ENCODE assay signal across 8 cellular contexts in genomic region chr1:111448918-111449702, GRCh38. TPM values are rescaled to one million over a fixed set of nuclear protein-coding genes. Genes with fewer than 3 reads are reported as not detected.
A peak's percentile ranks its signal among the peaks of the same experiment; 100 is the strongest.
DNase-seq lines count a peak whose midpoint lies in the region; ATAC-seq, FAIRE-seq and TF ChIP-seq lines count a peak whose summit lies in the region.

Gene ATP5PB (plus strand): TSS chr1:111449464. CDS start chr1:111449542, 78 bp downstream.
Gene WDR77 (minus strand): TSS chr1:111449256. CDS start chr1:111449169, 87 bp downstream.

- no peak for TF ChIP-seq EP300 in H1 (IDR thresholded peaks at IDR 0.05; ENCODE audit: borderline replicate concordance in 1 of 2, low read depth in 2 of 2, low read length in 2 of 2)

- H3K4me3 ChIP-seq in NT2/D1 (ENCODE audit: insufficient read length, low read depth) (peak within 1 kb of the TSS; percentile 97), H1 (ENCODE audit: extremely low read depth in 1 of 4, insufficient read depth in 2 of 4, low read depth in 3 of 4, low read length in 4 of 4) (peak within 1 kb of the TSS; percentile 86 to 100 (median 99))

- H3K4ac ChIP-seq in H1 (replicated peaks; ENCODE audit: insufficient read length, low read depth, low read length), result no peak within 1 kb of the TSS

- peaks cover 35% of the 10 kb centered on the region for H3K36me3 Mint-ChIP-seq in activated CD8-positive, alpha-beta memory T cell treated with anti-CD3 and anti-CD28 coated beads, Interleukin-2, amount 10 ng/mL, durations not matched to agents 7 days and 5 days
- H3K36me3 Mint-ChIP-seq in memory B cell, result peaks cover 22% of the 10 kb centered on the region

- peak within 1 kb of the TSS; percentile 77 for H3K56ac ChIP-seq in H1 (replicated peaks; ENCODE audit: insufficient read length, low read depth, low read length)

- no peak within 1 kb of the TSS for H2BK120ac ChIP-seq in H1 (replicated peaks; ENCODE audit: low read depth, low read length)

- peak; percentile 83 for FAIRE-seq in H1 (lab: Jason Lieb, UNC)

- no peak within 1 kb of the TSS for H3K23ac ChIP-seq in H1 (ENCODE audit: insufficient read length)

- peak within 1 kb of the TSS; percentile 94 for H3K27ac Mint-ChIP-seq in activated CD8-positive, alpha-beta memory T cell treated with anti-CD3 and anti-CD28 coated beads, Interleukin-2, amount 10 ng/mL, durations not matched to agents 7 days and 5 days
- peak within 1 kb of the TSS; percentile 100 for H3K27ac Mint-ChIP-seq in memory B cell

- H3K79me1 ChIP-seq in H1 (ENCODE audit: low read depth, low read length), result peaks cover 4% of the 10 kb centered on the region; the same call in 1 of the 2 replicates

- H3K27ac ChIP-seq in H1 (ENCODE audit: low read depth, low read length), result peak within 1 kb of the TSS; percentile 85

- H3K9ac ChIP-seq in NT2/D1 (ENCODE audit: insufficient read length, low read depth), result peak within 1 kb of the TSS; percentile 95
- peak within 1 kb of the TSS; percentile 90 to 96 (median 94) for H3K9ac ChIP-seq in H1 (replicated peaks in 1 of 4; ENCODE audit: extremely low read depth in 1 of 4, low read depth in 3 of 4, low read length in 3 of 4)

- CTCF ChIA-PET in activated CD8-positive, alpha-beta memory T cell treated with anti-CD3 and anti-CD28 coated beads, Interleukin-2, amount 10 ng/mL, durations not matched to agents 7 days and 5 days (lab: Charles Lee), result interaction anchor here (0.9 to 4.7 kb wide), 10 partner anchors 12 to 306 kb away, joined by 3 to 25 read pairs (median 5); no protein-coding TSS in a partner anchor
- CTCF ChIA-PET in H1 (lab: Charles Lee; ENCODE audit: partially characterized antibody), result interaction anchor here (0.8 to 1.2 kb wide), 3 partner anchors 9 to 220 kb away, joined by 3 to 4 read pairs (median 3); no protein-coding TSS in a partner anchor

- POLR2A ChIA-PET in H1 (lab: Charles Lee; ENCODE audit: partially characterized antibody), result interaction anchor here (0.7 to 3.7 kb wide), 9 partner anchors 9 to 310 kb away, joined by 3 to 36 read pairs (median 4); partner anchors contain the start of genes CEPT1 and DRAM2

- H3K14ac ChIP-seq in H1 (ENCODE audit: insufficient read length), result no peak within 1 kb of the TSS

- H3K23me2 ChIP-seq in H1 (ENCODE audit: low read depth, low read length), result peaks cover 3% of the 10 kb centered on the region

- H3K4me3 Mint-ChIP-seq in activated CD8-positive, alpha-beta memory T cell treated with anti-CD3 and anti-CD28 coated beads, Interleukin-2, amount 10 ng/mL, durations not matched to agents 7 days and 5 days, result peak within 1 kb of the TSS; percentile 98
- H3K4me3 Mint-ChIP-seq in memory B cell, result peak within 1 kb of the TSS; percentile 100

- H3K27me3 ChIP-seq in NT2/D1 (ENCODE audit: insufficient read depth, insufficient read length) (no peaks in the 10 kb centered on the region), H1 (replicated peaks in 1 of 4; ENCODE audit: control insufficient read depth in 3 of 4, extremely low read depth in 1 of 4, insufficient read depth in 3 of 4, low read length in 3 of 4) (no peaks in the 10 kb centered on the region)

- H3K4me1 Mint-ChIP-seq in activated CD8-positive, alpha-beta memory T cell treated with anti-CD3 and anti-CD28 coated beads, Interleukin-2, amount 10 ng/mL, durations not matched to agents 7 days and 5 days, result peaks cover 73% of the 10 kb centered on the region
- H3K4me1 Mint-ChIP-seq in memory B cell, result peaks cover 48% of the 10 kb centered on the region

- no peak for TF ChIP-seq RAD21 in H1 (IDR thresholded peaks at IDR 0.05 in 1 of 2, conservative IDR thresholded peaks at IDR 0.05 in 1 of 2; ENCODE audit: low read depth in 2 of 2, low read length in 2 of 2)

- no peaks in the 10 kb centered on the region for H3K27me3 Mint-ChIP-seq in activated CD8-positive, alpha-beta memory T cell treated with anti-CD3 and anti-CD28 coated beads, Interleukin-2, amount 10 ng/mL, durations not matched to agents 7 days and 5 days
- H3K27me3 Mint-ChIP-seq in memory B cell, result no peaks in the 10 kb centered on the region

- peak within 1 kb of the TSS; percentile 87; the same call in 1 of the 2 replicates for H3K18ac ChIP-seq in H1 (ENCODE audit: extremely low read depth, low read length)

- peak within 1 kb of the TSS; percentile 83 to 95 for H3K4me2 ChIP-seq in H1 (ENCODE audit: insufficient read depth in 1 of 2, low read depth in 2 of 2, low read length in 2 of 2)

- peak within 1 kb of the TSS; percentile 78 for H4K91ac ChIP-seq in H1 (replicated peaks; ENCODE audit: insufficient read length, low read length)

- peaks cover 5 to 69% of the 10 kb centered on the region in 2 experiments for H3K79me2 ChIP-seq in H1 (ENCODE audit: control insufficient read depth in 1 of 2, insufficient read depth in 2 of 2, low read length in 2 of 2)

- H3K9me3 ChIP-seq in NT2/D1 (ENCODE audit: insufficient read depth, low read length), result no peaks in the 10 kb centered on the region
- no peaks in the 10 kb centered on the region for H3K9me3 ChIP-seq in H1 (ENCODE audit: insufficient read depth in 2 of 2, low read depth in 1 of 2, low read length in 1 of 2)

- H2BK15ac ChIP-seq in H1 (ENCODE audit: low read length), result no peak within 1 kb of the TSS

- H2BK5ac ChIP-seq in H1 (ENCODE audit: low read depth, low read length), result peak within 1 kb of the TSS; percentile 89

- peak; percentile 96 for ATAC-seq in GM21381 (IDR thresholded peaks at IDR 0.05; ENCODE audit: unreplicated experiment)
- peak; percentile 96 for ATAC-seq in activated CD8-positive, alpha-beta memory T cell treated with anti-CD3 and anti-CD28 coated beads, Interleukin-2, amount 10 ng/mL, durations not matched to agents 7 days and 5 days
- ATAC-seq in memory B cell (ENCODE audit: low read depth), result peak; percentile 95

- peaks cover 3% of the 10 kb centered on the region for H3K4me1 ChIP-seq in NT2/D1 (ENCODE audit: insufficient read depth, insufficient read length)
- H3K4me1 ChIP-seq in H1 (replicated peaks in 1 of 4; ENCODE audit: control insufficient read depth in 3 of 4, insufficient read depth in 4 of 4, low read length in 3 of 4), result peaks cover 0 to 2% (median 1%) of the 10 kb centered on the region in 4 experiments; a peak in 3 of 7 replicates

- peak within 1 kb of the TSS; percentile 88 for H4K5ac ChIP-seq in H1 (ENCODE audit: insufficient read length, low read depth, low read length)

- no peak for TF ChIP-seq CTCF in H1 (IDR thresholded peaks at IDR 0.05; ENCODE audit: control extremely low read depth in 1 of 3, insufficient read depth in 1 of 3, low read depth in 1 of 3, low read length in 3 of 3)

- H2AK5ac ChIP-seq in H1 (ENCODE audit: low read depth, low read length), result peak within 1 kb of the TSS; percentile 18; the same call in 1 of the 2 replicates

- H2BK20ac ChIP-seq in H1 (ENCODE audit: low read length), result no peak within 1 kb of the TSS

- H3K36me3 ChIP-seq in NT2/D1 (ENCODE audit: insufficient read depth, insufficient read length, low read length) (peaks cover 78% of the 10 kb centered on the region), H1 (ENCODE audit: control insufficient read depth in 2 of 4, insufficient read depth in 4 of 4, low read length in 3 of 4) (peaks cover 9 to 33% (median 11%) of the 10 kb centered on the region in 4 experiments)

- TF ChIP-seq POLR2A in H1 (IDR thresholded peaks at IDR 0.05; ENCODE audit: control extremely low read depth in 1 of 2, low read depth in 2 of 2, low read length in 2 of 2), result peak; percentile 2 to 58; a peak in 2 of 3 replicates

- peak within 1 kb of the TSS; percentile 95 for H2AFZ ChIP-seq in H1 (ENCODE audit: low read length)

- no peaks in the 10 kb centered on the region for H3K9me3 Mint-ChIP-seq in activated CD8-positive, alpha-beta memory T cell treated with anti-CD3 and anti-CD28 coated beads, Interleukin-2, amount 10 ng/mL, durations not matched to agents 7 days and 5 days (ENCODE audit: low read depth)
- H3K9me3 Mint-ChIP-seq in memory B cell, result no peaks in the 10 kb centered on the region

- 3% methylated on average over 43 of the region's 54 CpGs; no CpG with 5 or more reads in 1 of the 2 experiments for WGBS in H1 (ENCODE audit: extremely low coverage in 1 of 2, insufficient coverage in 1 of 2, insufficient read length in 1 of 2, insufficient replicate concordance in 2 of 2, low coverage in 1 of 2, low lambda C conversion rate in 2 of 2, missing lambda C conversion rate in 1 of 2), 2 experiments

- H2BK12ac ChIP-seq in H1 (ENCODE audit: low read depth, low read length), result no peak within 1 kb of the TSS

- peak within 1 kb of the TSS; percentile 95 for H4K8ac ChIP-seq in H1 (ENCODE audit: extremely low read depth, insufficient read depth, low read length)

- DNase-seq in COR-L47 (lab: John Stamatoyannopoulos, UW) (peak; percentile 100), HUDEP-2 (lab: John Stamatoyannopoulos, UW; ENCODE audit: unreplicated experiment in 76 of 76) (peak; percentile 48 to 100 (median 92)), NT2/D1 (ENCODE audit: low read depth, low spot score) (peak; percentile 97), H1 (ENCODE audit: low read depth in 1 of 2, low spot score in 2 of 2) (peak; percentile 83 to 94), memory B cell (ENCODE audit: low spot score in 2 of 2) (peak; percentile 75 to 88)
- peak; percentile 97 for DNase-seq in activated CD8-positive, alpha-beta memory T cell treated with anti-CD3 and anti-CD28 coated beads, Interleukin-2, amount 10 ng/mL, durations not matched to agents 7 days and 5 days
- DNase-seq in stimulated activated CD8-positive, alpha-beta memory T cell treated with anti-CD3 and anti-CD28 coated beads, Interleukin-12 subunit alpha, Interleukin-12 subunit beta, amount 100 ng/mL, for 24 hours (ENCODE audit: extremely low read depth), result peak; percentile 75

- H4K20me1 ChIP-seq in H1 (replicated peaks in 1 of 2; ENCODE audit: control insufficient read depth in 1 of 2, insufficient read depth in 2 of 2, low read length in 2 of 2), result peaks cover 2 to 5% of the 10 kb centered on the region in 2 experiments

RNA-seq across cellular contexts. Expression of gene ATP5PB, which starts in this region (rescaled TPM):
- total RNA-seq in activated CD8-positive, alpha-beta memory T cell treated with anti-CD3 and anti-CD28 coated beads, Interleukin-2, amount 10 ng/mL, durations not matched to agents 7 days and 5 days, result 100 to 1,000 TPM; 215 to 266 TPM
- total RNA-seq in H1 (2021; fragmentation: NEBNext Ultra II Directional; extraction: Animal tissue kit (Norgen Biotek cat#: 25700)), result 252 and 262 TPM in 2 replicates
- 129 and 232 TPM in 2 replicates for polyA plus RNA-seq in H1 (2011; rRNA removed)
- 240 TPM for polyA plus RNA-seq in H1 (2011; cell fraction: cytosol; rRNA removed)
- 68.5 TPM for polyA plus RNA-seq in H1 (2011; cell fraction: nucleus; rRNA removed)
- polyA plus RNA-seq in H1 (2012, experiment 1 of 2), result 258 to 301 TPM (median 287 TPM) in 4 replicates
- polyA plus RNA-seq in H1 (2012, experiment 2 of 2), result 34.8 TPM
- 215 TPM for polyA plus RNA-seq in H1 (2013, experiment 1 of 2)
- polyA plus RNA-seq in H1 (2013, experiment 2 of 2), result 221 TPM
- 128 and 176 TPM in 2 replicates for polyA minus RNA-seq in H1 (2011; rRNA and poly(A)+ RNA removed)
- polyA minus RNA-seq in H1 (2011; cell fraction: cytosol; rRNA and poly(A)+ RNA removed), result 113 TPM
- polyA minus RNA-seq in H1 (2011; cell fraction: nucleus; rRNA and poly(A)+ RNA removed), result 51.8 TPM

RNA-seq across cellular contexts. Expression of gene WDR77, which starts in this region (rescaled TPM):
- 10 to 100 TPM; 29.6 to 37.5 TPM for total RNA-seq in activated CD8-positive, alpha-beta memory T cell treated with anti-CD3 and anti-CD28 coated beads, Interleukin-2, amount 10 ng/mL, durations not matched to agents 7 days and 5 days
- 61.6 and 66.0 TPM in 2 replicates for total RNA-seq in H1 (2021; fragmentation: NEBNext Ultra II Directional; extraction: Animal tissue kit (Norgen Biotek cat#: 25700))
- 139 and 156 TPM in 2 replicates for polyA plus RNA-seq in H1 (2011; rRNA removed)
- 153 TPM for polyA plus RNA-seq in H1 (2011; cell fraction: cytosol; rRNA removed)
- 233 TPM for polyA plus RNA-seq in H1 (2011; cell fraction: nucleus; rRNA removed)
- 65.0 to 85.9 TPM (median 77.1 TPM) in 4 replicates for polyA plus RNA-seq in H1 (2012, experiment 1 of 2)
- polyA plus RNA-seq in H1 (2012, experiment 2 of 2), result 86.7 TPM
- 40.2 TPM for polyA plus RNA-seq in H1 (2013, experiment 1 of 2)
- polyA plus RNA-seq in H1 (2013, experiment 2 of 2), result 41.4 TPM
- 257 and 268 TPM in 2 replicates for polyA minus RNA-seq in H1 (2011; rRNA and poly(A)+ RNA removed)
- 50.4 TPM for polyA minus RNA-seq in H1 (2011; cell fraction: cytosol; rRNA and poly(A)+ RNA removed)
- polyA minus RNA-seq in H1 (2011; cell fraction: nucleus; rRNA and poly(A)+ RNA removed), result 83.0 TPM

Comparison
In these comparisons a context has a peak if more than half of its experiments do, and no peak if none do; other contexts are left out.
1. Peak in every context shown above with its lines: DNase-seq, ATAC-seq, H3K4me3 ChIP-seq and H3K27ac ChIP-seq.